ENCODE assay signal across 1 cellular context in genomic region chr17:45371414-45372324, GRCh38.
TF ChIP-seq lines count a peak whose summit lies in the region.

No MANE protein-coding gene starts in this region.

TF ChIP-seq in HepG2, 621 proteins besides CTCF, POLR2A, EP300 and RAD21 (continued from another document and continues in another):
- TF ChIP-seq RERE (CRISPR knock-in tag; IDR thresholded peaks at IDR 0.05; ENCODE audit: low read depth) (no peak), MAZ (IDR thresholded peaks at IDR 0.05; ENCODE audit: borderline replicate concordance, low read depth, low read length) (peak; percentile 13; the same call in 1 of the 2 replicates), MAZ (CRISPR knock-in tag; IDR thresholded peaks at IDR 0.05; ENCODE audit: low read depth) (peak; percentile 85; the same call in 1 of the 2 replicates), ZNF367 (CRISPR knock-in tag; IDR thresholded peaks at IDR 0.05; ENCODE audit: borderline replicate concordance) (no peak), ZBTB33 (CRISPR knock-in tag; IDR thresholded peaks at IDR 0.05) (no peak), HOMEZ (CRISPR knock-in tag; IDR thresholded peaks at IDR 0.05; ENCODE audit: low read depth) (no peak; the same call in 1 of the 2 replicates), GPN1 (CRISPR knock-in tag; IDR thresholded peaks at IDR 0.05; ENCODE audit: borderline replicate concordance) (no peak), ZNF770 (CRISPR knock-in tag; IDR thresholded peaks at IDR 0.05) (peak; percentile 66; the same call in 1 of the 2 replicates), THAP9 (CRISPR knock-in tag; IDR thresholded peaks at IDR 0.05; ENCODE audit: borderline replicate concordance) (no peak; the same call in 1 of the 2 replicates), THAP11 (CRISPR knock-in tag; IDR thresholded peaks at IDR 0.05) (peak; percentile 62; the same call in 1 of the 2 replicates), XRCC5 (optimal IDR thresholded peaks at IDR 0.05; ENCODE audit: low read length) (peak; percentile 94), GTF3A (CRISPR knock-in tag; conservative IDR thresholded peaks at IDR 0.05) (no peak), ZNF280D (CRISPR knock-in tag; IDR thresholded peaks at IDR 0.05) (peak; percentile 24; the same call in 1 of the 2 replicates), JDP2 (CRISPR knock-in tag; IDR thresholded peaks at IDR 0.05; ENCODE audit: borderline replicate concordance) (no peak; the same call in 1 of the 2 replicates), ZNF33B (CRISPR knock-in tag; IDR thresholded peaks at IDR 0.05) (no peak), TP53 (CRISPR knock-in tag; conservative IDR thresholded peaks at IDR 0.05) (no peak), HIVEP1 (CRISPR knock-in tag; IDR thresholded peaks at IDR 0.05) (peak; percentile 24; the same call in 1 of the 2 replicates), TCF7L2 (IDR thresholded peaks at IDR 0.05; ENCODE audit: low read depth, low read length) (no peak), ZNF547 (CRISPR knock-in tag; IDR thresholded peaks at IDR 0.05) (no peak; the same call in 1 of the 2 replicates), ZNF615 (CRISPR knock-in tag; IDR thresholded peaks at IDR 0.05; ENCODE audit: borderline replicate concordance) (0 out of 2 replicates have a peak, but pooled peaks have one; percentile 22), ZBTB37 (CRISPR knock-in tag; IDR thresholded peaks at IDR 0.05) (no peak), AHDC1 (CRISPR knock-in tag; IDR thresholded peaks at IDR 0.05; ENCODE audit: borderline replicate concordance) (no peak; the same call in 1 of the 2 replicates)
